In genomic region chr4:15003441-15003890, GRCh38 we compare ENCODE assay signal across 8 cellular contexts. TPM values are rescaled to one million over a fixed set of nuclear protein-coding genes. Genes with fewer than 3 reads are reported as not detected.
A peak's percentile ranks its signal among the peaks of the same experiment; 100 is the strongest.
DNase-seq lines count a peak whose midpoint lies in the region; ATAC-seq and TF ChIP-seq lines count a peak whose summit lies in the region.

No MANE protein-coding gene starts in this region.

- ATAC-seq in GM21786 (IDR thresholded peaks at IDR 0.05; ENCODE audit: unreplicated experiment) (peak; percentile 6), upper lobe of right lung (peak; percentile 2)

- DNase-seq in G401 (ENCODE audit: low spot score) (peak; percentile 55), NCI-H1092 treated with DMSO at 0.1 percent for 48 hours (lab: John Stamatoyannopoulos, UW) (peak; percentile 60), head of caudate nucleus (peak in 39 of 42 donors; percentile 18 to 76 (median 56)), posterior cingulate gyrus (peak in 9 of 10 donors; percentile 17 to 89 (median 44)), upper lobe of right lung (peak; percentile 85), mesenteric fat pad (ENCODE audit: low spot score) (no peak)
- DNase-seq in activated effector memory CD4-positive, alpha-beta T cell treated with anti-CD3 and anti-CD28 coated beads, Interleukin-2, amount 50 U/mL, for 16 hours, result peak; percentile 88

- no peak for TF ChIP-seq CTCF in upper lobe of right lung (IDR thresholded peaks at IDR 0.05)

- H3K27ac ChIP-seq in upper lobe of right lung, result peak overlapping the region; percentile 100

- H3K9me3 ChIP-seq in upper lobe of right lung, result no peaks in the 10 kb centered on the region

- H3K4me3 ChIP-seq in upper lobe of right lung, result peak overlapping the region; percentile 95

- intact Hi-C loops in head of caudate nucleus (cut with DNase I), result loop anchor here (2.0 to 5.0 kb wide), 2 partner anchors 145 to 159 kb away; no protein-coding TSS in a partner anchor
- intact Hi-C loops in posterior cingulate gyrus (cut with DNase I), result loop anchor here (5.0 to 10.0 kb wide), 3 partner anchors 149 to 651 kb away; partner anchors contain the start of genes CC2D2A and FBXL5
- intact Hi-C loops in upper lobe of right lung (cut with DNase I), result no loop called here

- H3K4me1 ChIP-seq in upper lobe of right lung, result peaks cover 29% of the 10 kb centered on the region

- no peaks in the 10 kb centered on the region for H3K27me3 ChIP-seq in upper lobe of right lung

- in situ Hi-C loops in G401 (cut with HindIII; ENCODE audit: low sequenced_read_pairs), result no loop called here

- peaks cover 11% of the 10 kb centered on the region for H3K36me3 ChIP-seq in upper lobe of right lung

RNA-seq across cellular contexts. Expression of gene CPEB2, which starts 1.2 kb away (rescaled TPM):
- not detected in 2 replicates for total RNA-seq in G401 (2014; rRNA removed; shearing (Covaris generic))
- total RNA-seq in upper lobe of right lung (25.6 TPM), mesenteric fat pad (23.1 TPM)

Comparison
In these comparisons a context has a peak if more than half of its experiments do, and no peak if none do; other contexts are left out.
1. RNA of gene CPEB2, which starts 1.2 kb away (total RNA-seq): 25.6 TPM in upper lobe of right lung (single experiment) and 23.1 TPM in mesenteric fat pad (single experiment); not detected in G401; every median in the first group is over 10 times any median in the second.